26 cellular contexts compared by ENCODE assay signal in the genomic region with DNA sequence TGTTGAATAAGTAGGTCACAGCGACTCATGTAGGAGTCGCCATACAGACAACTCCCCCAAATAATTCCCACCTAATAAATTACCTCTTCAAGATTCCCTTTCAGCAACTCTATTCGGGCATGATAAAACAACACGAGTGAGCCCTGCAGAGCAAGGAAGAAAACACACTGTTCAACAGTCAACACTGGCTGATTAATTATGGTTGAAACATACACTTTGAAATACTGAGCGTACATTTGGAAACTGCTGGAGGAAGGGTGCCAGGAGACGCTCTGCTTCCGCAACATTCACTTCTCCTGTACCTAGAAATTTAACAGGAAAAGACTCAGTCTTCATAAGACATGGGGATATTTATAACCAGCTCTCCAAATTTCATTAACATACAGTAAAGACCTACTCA.
"Had no signal": no experiment of that assay in that cellular context is flagged by ENCODE, and none has a peak within 500 bp of the region (broad histone marks: within the 10 kb centered on the region; RNA-seq: fewer than 3 reads in every experiment).

No MANE protein-coding gene starts in this region.

- H3K27ac Mint-ChIP-seq: activated CD4-positive, alpha-beta T cell treated with anti-CD3 and anti-CD28 coated beads, Interleukin-2, amount 10 ng/mL, durations not matched to agents 7 days and 5 days; activated CD8-positive, alpha-beta T cell treated with anti-CD3 and anti-CD28 coated beads, Interleukin-2, amount 10 ng/mL, durations not matched to agents 7 days and 5 days; activated naive CD4-positive, alpha-beta T cell treated with anti-CD3 and anti-CD28 coated beads, Interleukin-2, amount 50 U/mL, for 24 hours; activated naive CD8-positive, alpha-beta T cell treated with anti-CD3 and anti-CD28 coated beads, Interleukin-2, amount 10 ng/mL, durations not matched to agents 7 days and 5 days; activated T-cell treated with anti-CD3 and anti-CD28 coated beads, Interleukin-2, amount 50 U/mL, for 24 hours; activated T-helper 2 cell treated with anti-CD3 and anti-CD28 coated beads, Interferon-gamma antibody, Interleukin-2, Interleukin-4, amounts not matched to agents 10 μg/mL and 5 μg/mL and 100 μg/mL, durations not matched to agents 14 hours and 24 hours and 36 hours; T-helper 1 cell treated with Interleukin-12 subunit alpha and Interleukin-12 subunit beta and Interleukin-4 antibody, amounts not matched to agents 30 μg/mL and 1 μg/mL, for 36 hours; T-helper 2 cell treated with Interferon-gamma antibody and Interleukin-4, amounts not matched to agents 5 μg/mL and 100 μg/mL, for 36 hours had no signal

- H3K27me3 Mint-ChIP-seq: activated CD4-positive, alpha-beta T cell treated with anti-CD3 and anti-CD28 coated beads, Interleukin-2, amount 10 ng/mL, durations not matched to agents 7 days and 5 days; activated naive CD4-positive, alpha-beta T cell treated with anti-CD3 and anti-CD28 coated beads, Interleukin-2, amount 50 U/mL, for 24 hours; activated naive CD8-positive, alpha-beta T cell treated with anti-CD3 and anti-CD28 coated beads, Interleukin-2, amount 10 ng/mL, durations not matched to agents 7 days and 5 days; activated T-cell treated with anti-CD3 and anti-CD28 coated beads, Interleukin-2, amount 50 U/mL, for 24 hours had no signal

- H3K36me3 ChIP-seq: breast epithelium, SJCRH30 had no signal

- H3K4me3 ChIP-seq: body of pancreas, breast epithelium, SJCRH30 had no signal

- H3K4me1 ChIP-seq: body of pancreas, breast epithelium, SJCRH30 had no signal

- H3K27ac ChIP-seq: body of pancreas, breast epithelium, SJCRH30 had no signal

- H3K9me3 ChIP-seq: body of pancreas, breast epithelium, SJCRH30, SK-N-SH had no signal

- H3K4me3 Mint-ChIP-seq: activated CD4-positive, alpha-beta T cell treated with anti-CD3 and anti-CD28 coated beads, Interleukin-2, amount 10 ng/mL, durations not matched to agents 7 days and 5 days; activated CD8-positive, alpha-beta T cell treated with anti-CD3 and anti-CD28 coated beads, Interleukin-2, amount 10 ng/mL, durations not matched to agents 7 days and 5 days; activated naive CD4-positive, alpha-beta T cell treated with anti-CD3 and anti-CD28 coated beads, Interleukin-2, amount 50 U/mL, for 24 hours; activated naive CD8-positive, alpha-beta T cell treated with anti-CD3 and anti-CD28 coated beads, Interleukin-2, amount 10 ng/mL, durations not matched to agents 7 days and 5 days; activated T-cell treated with anti-CD3 and anti-CD28 coated beads, Interleukin-2, amount 50 U/mL, for 24 hours; T-helper 1 cell treated with Interleukin-12 subunit alpha and Interleukin-12 subunit beta and Interleukin-4 antibody, amounts not matched to agents 30 μg/mL and 1 μg/mL, for 36 hours; T-helper 2 cell treated with Interferon-gamma antibody and Interleukin-4, amounts not matched to agents 5 μg/mL and 100 μg/mL, for 36 hours had no signal

- H3K9me3 Mint-ChIP-seq: activated CD4-positive, alpha-beta T cell treated with anti-CD3 and anti-CD28 coated beads, Interleukin-2, amount 10 ng/mL, durations not matched to agents 7 days and 5 days; activated naive CD4-positive, alpha-beta T cell treated with anti-CD3 and anti-CD28 coated beads, Interleukin-2, amount 50 U/mL, for 24 hours; activated naive CD8-positive, alpha-beta T cell treated with anti-CD3 and anti-CD28 coated beads, Interleukin-2, amount 10 ng/mL, durations not matched to agents 7 days and 5 days; activated T-cell treated with anti-CD3 and anti-CD28 coated beads, Interleukin-2, amount 50 U/mL, for 24 hours; activated T-helper 2 cell treated with anti-CD3 and anti-CD28 coated beads, Interferon-gamma antibody, Interleukin-2, Interleukin-4, amounts not matched to agents 10 μg/mL and 5 μg/mL and 100 μg/mL, durations not matched to agents 14 hours and 24 hours and 36 hours; T-helper 1 cell treated with Interleukin-12 subunit alpha and Interleukin-12 subunit beta and Interleukin-4 antibody, amounts not matched to agents 30 μg/mL and 1 μg/mL, for 36 hours; T-helper 2 cell treated with Interferon-gamma antibody and Interleukin-4, amounts not matched to agents 5 μg/mL and 100 μg/mL, for 36 hours had no signal

- H3K27me3 ChIP-seq: body of pancreas, breast epithelium, SJCRH30 had no signal

- ATAC-seq: activated CD8-positive, alpha-beta T cell treated with anti-CD3 and anti-CD28 coated beads, Interleukin-2, amount 10 ng/mL, durations not matched to agents 7 days and 5 days; body of pancreas; Panc1 had no signal

- DNase-seq: activated CD4-positive, alpha-beta T cell treated with anti-CD3 and anti-CD28 coated beads, Interleukin-2, amount 10 ng/mL, durations not matched to agents 7 days and 5 days; activated CD4-positive, alpha-beta T cell treated with anti-CD3 and anti-CD28 coated beads, Interleukin-2, amount 50 U/mL, for 48 hours; activated CD8-positive, alpha-beta T cell treated with anti-CD3 and anti-CD28 coated beads, Interleukin-2, amount 10 ng/mL, durations not matched to agents 7 days and 5 days; activated gamma-delta T cell; activated naive CD4-positive, alpha-beta T cell treated with Interleukin-2 at 50 U/mL for 16 hours; activated naive CD8-positive, alpha-beta T cell treated with anti-CD3 and anti-CD28 coated beads, Interleukin-2, amount 10 ng/mL, durations not matched to agents 7 days and 5 days; activated T-cell treated with anti-CD3 and anti-CD28 coated beads, Interleukin-2, amount 50 U/mL, for 24 hours; Kasumi-1; KG1; MM.1S; MV-4-11; NCI-H1092; NCI-H187 treated with DMSO at 0.1 percent for 48 hours; NCI-H345; NCI-H510A treated with DMSO at 0.1 percent for 48 hours; NCI-H774; SHP77; SJCRH30; SK-N-SH had no signal
